Comparison of ENCODE assay signal across 1 cellular context in the genomic region with DNA sequence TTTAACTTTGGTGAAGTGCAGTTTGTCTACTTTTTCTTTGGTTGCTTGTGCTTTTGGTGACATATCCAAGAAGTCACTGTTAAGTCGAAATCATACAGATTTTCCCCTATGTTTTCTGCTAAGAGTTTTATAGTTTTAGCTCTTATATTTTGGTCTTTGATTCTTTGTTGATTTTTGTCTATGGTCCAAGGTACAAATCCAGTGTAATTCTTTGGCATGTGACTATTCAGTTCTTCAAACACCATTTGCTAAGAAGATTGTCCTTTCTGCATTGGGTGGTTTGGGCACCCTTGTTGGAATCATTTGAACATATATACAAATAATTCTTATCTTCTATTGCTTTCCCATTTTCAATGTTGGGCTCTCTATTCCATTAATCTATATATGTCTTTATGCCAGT.
TF ChIP-seq lines count a peak whose summit lies in the region.

No MANE protein-coding gene starts in this region.

TF ChIP-seq in liver, 16 proteins besides CTCF, POLR2A, EP300 and RAD21:
- TF ChIP-seq NR2F2 (IDR thresholded peaks at IDR 0.05) (no peak), HNF4A (conservative IDR thresholded peaks at IDR 0.05) (peak; percentile 38 to 45)
